6 cellular contexts compared by ENCODE assay signal in genomic region chr1:19216585-19216984, GRCh38. TPM values are rescaled to one million over a fixed set of nuclear protein-coding genes. Genes with fewer than 3 reads are reported as not detected.
DNase-seq lines count a peak whose midpoint lies in the region; ATAC-seq and TF ChIP-seq lines count a peak whose summit lies in the region.
"Not testable (repeated sequence)": the region's sequence is repeated elsewhere in the genome, so short reads cannot be mapped to it uniquely, and the experiment has no call there.

No MANE protein-coding gene starts in this region.

- H3K4me1 Mint-ChIP-seq in activated CD8-positive, alpha-beta T cell treated with anti-CD3 and anti-CD28 coated beads for 36 hours (ENCODE audit: low read depth) = peaks cover 36% of the 10 kb centered on the region
- H3K4me1 Mint-ChIP-seq in activated naive CD4-positive, alpha-beta T cell treated with anti-CD3 and anti-CD28 coated beads for 36 hours (ENCODE audit: low read depth) = peaks cover 47% of the 10 kb centered on the region
- peaks cover 26% of the 10 kb centered on the region for H3K4me1 Mint-ChIP-seq in activated naive CD8-positive, alpha-beta T cell treated with anti-CD3 and anti-CD28 coated beads, Interleukin-2, amount 10 ng/mL, durations not matched to agents 7 days and 5 days
- peaks cover 21% of the 10 kb centered on the region for H3K4me1 Mint-ChIP-seq in stimulated activated effector memory CD8-positive, alpha-beta T cell treated with anti-CD3 and anti-CD28 coated beads, Interleukin-12 subunit alpha, Interleukin-12 subunit beta, amount 100 ng/mL, for 72 hours

- not testable (repeated sequence) for H3K9me3 Mint-ChIP-seq in activated CD8-positive, alpha-beta T cell treated with anti-CD3 and anti-CD28 coated beads for 36 hours; activated naive CD4-positive, alpha-beta T cell treated with anti-CD3 and anti-CD28 coated beads for 36 hours; activated naive CD8-positive, alpha-beta T cell treated with anti-CD3 and anti-CD28 coated beads, Interleukin-2, amount 10 ng/mL, durations not matched to agents 7 days and 5 days; stimulated activated effector memory CD8-positive, alpha-beta T cell treated with anti-CD3 and anti-CD28 coated beads, Interleukin-12 subunit alpha, Interleukin-12 subunit beta, amount 100 ng/mL, for 72 hours

- not testable (repeated sequence) for H3K27ac ChIP-seq in HEK293 (ENCODE audit: extremely low read depth, low read depth, low read length)

- H3K27me3 Mint-ChIP-seq in activated CD8-positive, alpha-beta T cell treated with anti-CD3 and anti-CD28 coated beads for 36 hours; activated naive CD4-positive, alpha-beta T cell treated with anti-CD3 and anti-CD28 coated beads for 36 hours (ENCODE audit: low read depth); activated naive CD8-positive, alpha-beta T cell treated with anti-CD3 and anti-CD28 coated beads, Interleukin-2, amount 10 ng/mL, durations not matched to agents 7 days and 5 days: not testable (repeated sequence)

- DNase-seq in activated CD8-positive, alpha-beta T cell treated with anti-CD3 and anti-CD28 coated beads for 36 hours; activated naive CD4-positive, alpha-beta T cell treated with anti-CD3 and anti-CD28 coated beads for 36 hours; activated naive CD8-positive, alpha-beta T cell treated with anti-CD3 and anti-CD28 coated beads, Interleukin-2, amount 10 ng/mL, durations not matched to agents 7 days and 5 days; stimulated activated effector memory CD8-positive, alpha-beta T cell treated with anti-CD3 and anti-CD28 coated beads, Interleukin-12 subunit alpha, Interleukin-12 subunit beta, amount 100 ng/mL, for 72 hours (ENCODE audit: low spot score in 2 of 2): not testable (repeated sequence)
- DNase-seq in activated CD8-positive, alpha-beta memory T cell treated with anti-CD3 and anti-CD28 coated beads, Interleukin-2, amount 50 U/mL, for 48 hours = peak; percentile 7

- H3K4me3 Mint-ChIP-seq in activated CD8-positive, alpha-beta T cell treated with anti-CD3 and anti-CD28 coated beads for 36 hours; activated naive CD4-positive, alpha-beta T cell treated with anti-CD3 and anti-CD28 coated beads for 36 hours; activated naive CD8-positive, alpha-beta T cell treated with anti-CD3 and anti-CD28 coated beads, Interleukin-2, amount 10 ng/mL, durations not matched to agents 7 days and 5 days; stimulated activated effector memory CD8-positive, alpha-beta T cell treated with anti-CD3 and anti-CD28 coated beads, Interleukin-12 subunit alpha, Interleukin-12 subunit beta, amount 100 ng/mL, for 72 hours: not testable (repeated sequence)

- peaks cover 16 to 84% of the 10 kb centered on the region in 2 experiments; a peak in 2 of 3 replicates for H3K36me3 ChIP-seq in HEK293 (ENCODE audit: control insufficient read depth in 2 of 2, insufficient read depth in 1 of 2, low read length in 2 of 2)

- H3K9me3 ChIP-seq in HEK293 (ENCODE audit: control insufficient read depth, insufficient read depth, low read depth, low read length) = not testable (repeated sequence)

- H3K36me3 Mint-ChIP-seq in activated CD8-positive, alpha-beta T cell treated with anti-CD3 and anti-CD28 coated beads for 36 hours (ENCODE audit: low read depth) = peaks cover 54% of the 10 kb centered on the region
- peaks cover 42% of the 10 kb centered on the region for H3K36me3 Mint-ChIP-seq in activated naive CD4-positive, alpha-beta T cell treated with anti-CD3 and anti-CD28 coated beads for 36 hours (ENCODE audit: low read depth)
- peaks cover 28% of the 10 kb centered on the region for H3K36me3 Mint-ChIP-seq in activated naive CD8-positive, alpha-beta T cell treated with anti-CD3 and anti-CD28 coated beads, Interleukin-2, amount 10 ng/mL, durations not matched to agents 7 days and 5 days
- H3K36me3 Mint-ChIP-seq in stimulated activated effector memory CD8-positive, alpha-beta T cell treated with anti-CD3 and anti-CD28 coated beads, Interleukin-12 subunit alpha, Interleukin-12 subunit beta, amount 100 ng/mL, for 72 hours = peaks cover 97% of the 10 kb centered on the region

- intact Hi-C loops in activated CD8-positive, alpha-beta T cell treated with anti-CD3 and anti-CD28 coated beads for 36 hours (cut with micrococcal nuclease); activated naive CD4-positive, alpha-beta T cell treated with anti-CD3 and anti-CD28 coated beads for 36 hours (cut with micrococcal nuclease): not testable (repeated sequence)

- ATAC-seq in activated CD8-positive, alpha-beta T cell treated with anti-CD3 and anti-CD28 coated beads for 36 hours; activated naive CD8-positive, alpha-beta T cell treated with anti-CD3 and anti-CD28 coated beads, Interleukin-2, amount 10 ng/mL, durations not matched to agents 7 days and 5 days (ENCODE audit: low read depth); stimulated activated effector memory CD8-positive, alpha-beta T cell treated with anti-CD3 and anti-CD28 coated beads, Interleukin-12 subunit alpha, Interleukin-12 subunit beta, amount 100 ng/mL, for 72 hours: not testable (repeated sequence)

- peak overlapping the region; percentile 50 for H3K27ac Mint-ChIP-seq in activated CD8-positive, alpha-beta T cell treated with anti-CD3 and anti-CD28 coated beads for 36 hours
- H3K27ac Mint-ChIP-seq in activated naive CD4-positive, alpha-beta T cell treated with anti-CD3 and anti-CD28 coated beads for 36 hours = peak overlapping the region; percentile 9
- peak overlapping the region; percentile 2 for H3K27ac Mint-ChIP-seq in activated naive CD8-positive, alpha-beta T cell treated with anti-CD3 and anti-CD28 coated beads, Interleukin-2, amount 10 ng/mL, durations not matched to agents 7 days and 5 days
- peak overlapping the region; percentile 32 for H3K27ac Mint-ChIP-seq in stimulated activated effector memory CD8-positive, alpha-beta T cell treated with anti-CD3 and anti-CD28 coated beads, Interleukin-12 subunit alpha, Interleukin-12 subunit beta, amount 100 ng/mL, for 72 hours

- H3K4me3 ChIP-seq in HEK293 (ENCODE audit: low read depth, low read length) = not testable (repeated sequence)

- CTCF ChIA-PET in HEK293 (lab: Yijun Ruan, JAX) = interaction anchor here (0.6 kb wide), 1 partner anchor 19 kb away, joined by 3 read pairs; no protein-coding TSS in a partner anchor
- CTCF ChIA-PET in activated CD8-positive, alpha-beta T cell treated with anti-CD3 and anti-CD28 coated beads for 36 hours (lab: Charles Lee) = interaction anchor here (0.8 to 2.6 kb wide), 3 partner anchors 9 to 20 kb away, joined by 3 to 8 read pairs (median 4); no protein-coding TSS in a partner anchor
- CTCF ChIA-PET in activated naive CD4-positive, alpha-beta T cell treated with anti-CD3 and anti-CD28 coated beads for 36 hours (lab: Charles Lee) = not testable (repeated sequence)

- POLR2A ChIA-PET in HEK293 (lab: Yijun Ruan, JAX) = interaction anchor here (0.6 kb wide), 1 partner anchor 13 kb away, joined by 4 read pairs; no protein-coding TSS in a partner anchor
- POLR2A ChIA-PET in activated CD8-positive, alpha-beta T cell treated with anti-CD3 and anti-CD28 coated beads for 36 hours (lab: Charles Lee) = interaction anchor here (1.1 kb wide), 1 partner anchor 15 kb away, joined by 3 read pairs; no protein-coding TSS in a partner anchor
- POLR2A ChIA-PET in activated naive CD8-positive, alpha-beta T cell treated with anti-CD3 and anti-CD28 coated beads, Interleukin-2, amount 10 ng/mL, durations not matched to agents 7 days and 5 days (lab: Charles Lee) = not testable (repeated sequence)

- H3K4me1 ChIP-seq in HEK293 (ENCODE audit: control insufficient read depth, insufficient read depth, low read length) = not testable (repeated sequence)

- TF ChIP-seq CTCF in HEK293 (tag by site-specific recombination; IDR thresholded peaks at IDR 0.05); activated CD8-positive, alpha-beta T cell treated with anti-CD3 and anti-CD28 coated beads for 36 hours (IDR thresholded peaks at IDR 0.05): not testable (repeated sequence)

TF ChIP-seq in HEK293, 187 proteins besides CTCF, POLR2A, EP300 and RAD21:
- TF ChIP-seq ZNF664 (tag by site-specific recombination; IDR thresholded peaks at IDR 0.05) (peak; percentile 88), ZNF121 (tag by site-specific recombination; IDR thresholded peaks at IDR 0.05) (peak; percentile 95)

RNA-seq across cellular contexts. Expression of gene UBR4, which starts 6.5 kb away (rescaled TPM):
- total RNA-seq in activated CD8-positive, alpha-beta T cell treated with anti-CD3 and anti-CD28 coated beads for 36 hours = 100 to 1,000 TPM; 133 TPM
- total RNA-seq in activated naive CD4-positive, alpha-beta T cell treated with anti-CD3 and anti-CD28 coated beads for 36 hours = 100 to 1,000 TPM; 165 to 169 TPM
- total RNA-seq in activated naive CD8-positive, alpha-beta T cell treated with anti-CD3 and anti-CD28 coated beads, Interleukin-2, amount 10 ng/mL, durations not matched to agents 7 days and 5 days = 100 to 1,000 TPM; 139 to 155 TPM

RNA-seq across cellular contexts. Expression of gene EMC1, which starts 34.7 kb away (rescaled TPM):
- total RNA-seq in activated CD8-positive, alpha-beta T cell treated with anti-CD3 and anti-CD28 coated beads for 36 hours = 10 to 100 TPM; 38.3 to 39.5 TPM
- total RNA-seq in activated naive CD4-positive, alpha-beta T cell treated with anti-CD3 and anti-CD28 coated beads for 36 hours = 10 to 100 TPM; 40.2 to 43.2 TPM
- total RNA-seq in activated naive CD8-positive, alpha-beta T cell treated with anti-CD3 and anti-CD28 coated beads, Interleukin-2, amount 10 ng/mL, durations not matched to agents 7 days and 5 days = 10 to 100 TPM; 35.6 to 37.0 TPM

RNA-seq across cellular contexts. Expression of gene MRTO4, which starts 35.0 kb away (rescaled TPM):
- total RNA-seq in activated CD8-positive, alpha-beta T cell treated with anti-CD3 and anti-CD28 coated beads for 36 hours = 10 to 100 TPM; 90.9 to 93.4 TPM
- 10 to 100 TPM; 53.2 to 54.3 TPM for total RNA-seq in activated naive CD4-positive, alpha-beta T cell treated with anti-CD3 and anti-CD28 coated beads for 36 hours
- total RNA-seq in activated naive CD8-positive, alpha-beta T cell treated with anti-CD3 and anti-CD28 coated beads, Interleukin-2, amount 10 ng/mL, durations not matched to agents 7 days and 5 days = 10 to 100 TPM; 24.8 to 28.2 TPM
